In the genomic region with DNA sequence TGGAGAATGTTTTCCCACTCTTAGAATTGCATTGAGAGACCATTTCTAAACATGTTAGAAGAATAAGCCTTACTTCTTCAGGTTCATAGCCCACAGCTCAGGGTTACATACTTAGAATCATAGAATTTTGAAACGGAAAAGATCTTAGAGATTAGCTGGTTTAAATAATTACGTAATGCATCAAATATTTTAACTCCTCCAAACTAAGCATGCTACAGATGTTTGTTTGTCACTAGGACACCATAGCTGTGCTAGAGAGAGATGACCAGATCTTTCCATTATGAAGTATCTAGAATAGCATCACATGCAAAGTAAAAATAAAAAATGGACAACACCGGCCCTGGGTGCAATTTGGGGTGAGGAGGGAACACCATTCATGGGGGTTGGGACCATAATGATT, we compare ENCODE assay signal across 12 cellular contexts.
"Had no signal": no experiment of that assay in that cellular context is flagged by ENCODE, and none has a peak within 500 bp of the region (broad histone marks: within the 10 kb centered on the region; RNA-seq: fewer than 3 reads in every experiment).

No MANE protein-coding gene starts in this region.

- FAIRE-seq: kidney had no signal

- H3K79me2 ChIP-seq: hepatocyte had no signal

- H3K27ac ChIP-seq: brain microvascular endothelial cell, hepatocyte, sigmoid colon had no signal

- H3K4me3 ChIP-seq: hepatocyte, sigmoid colon had no signal

- H3K27me3 ChIP-seq: brain microvascular endothelial cell, hepatocyte, sigmoid colon had no signal

- H2AFZ ChIP-seq: hepatocyte had no signal

- H3K9me3 ChIP-seq: sigmoid colon had no signal

- ATAC-seq: activated CD8-positive, alpha-beta T cell treated with anti-CD3 and anti-CD28 coated beads, Interleukin-2, amount 10 ng/mL, durations not matched to agents 7 days and 5 days had no signal

- H3K4me2 ChIP-seq: hepatocyte had no signal

- DNase-seq: activated B cell treated with CpG ODN at 0.5 μM for 24 hours; activated CD4-positive, alpha-beta T cell treated with anti-CD3 and anti-CD28 coated beads, Interleukin-2, amount 10 ng/mL, durations not matched to agents 24 days and 14 days; activated CD8-positive, alpha-beta memory T cell treated with anti-CD3 and anti-CD28 coated beads, Interleukin-2, amount 50 U/mL, for 4 hours; activated CD8-positive, alpha-beta T cell treated with anti-CD3 and anti-CD28 coated beads, Interleukin-2, amount 10 ng/mL, durations not matched to agents 7 days and 5 days; activated effector memory CD4-positive, alpha-beta T cell treated with anti-CD3 and anti-CD28 coated beads, Interleukin-2, amount 50 U/mL, for 16 hours; activated T-cell treated with anti-CD3 and anti-CD28 coated beads, Interleukin-2, amount 50 U/mL, for 48 hours; brain microvascular endothelial cell; effector memory CD4-positive, alpha-beta T cell; kidney; sigmoid colon; stimulated activated CD4-positive, alpha-beta T cell treated with anti-CD3 and anti-CD28 coated beads, Interleukin-1b, Interleukin-23, amount 100 ng/mL, for 48 hours had no signal

- H3K36me3 ChIP-seq: brain microvascular endothelial cell had no signal
